Comparison of ENCODE assay signal across 8 cellular contexts in genomic region chr12:51922762-51923505, GRCh38. TPM values are rescaled to one million over a fixed set of nuclear protein-coding genes. Genes with fewer than 3 reads are reported as not detected.
A peak's percentile ranks its signal among the peaks of the same experiment; 100 is the strongest.
DNase-seq lines count a peak whose midpoint lies in the region; ATAC-seq, FAIRE-seq and TF ChIP-seq lines count a peak whose summit lies in the region.

No MANE protein-coding gene starts in this region.

- ATAC-seq in GM23338, result peak; percentile 27
- peak; percentile 52 to 60 for ATAC-seq in right cardiac atrium
- ATAC-seq in HG02938 (IDR thresholded peaks at IDR 0.05; ENCODE audit: unreplicated experiment), result no peak
- no peak for ATAC-seq in HG03097 (IDR thresholded peaks at IDR 0.05; ENCODE audit: low FRiP score, unreplicated experiment)

- 50% methylated on average over 16 of the region's 16 CpGs for WGBS in right cardiac atrium
- WGBS in spleen, 5 donors, result 32 to 51% (median 46%) methylated on average over 10 to 16 of the region's 16 CpGs

- H2AFZ ChIP-seq in GM23338, result peak overlapping the region; percentile 99

- H3K36me3 ChIP-seq in GM23338 (ENCODE audit: insufficient read depth), result no peaks in the 10 kb centered on the region; the same call in 1 of the 2 replicates
- H3K36me3 ChIP-seq in adipocyte (ENCODE audit: control insufficient read depth, insufficient read depth, low read length, severe bottlenecking), result peaks cover 25% of the 10 kb centered on the region
- H3K36me3 ChIP-seq in spleen, result peaks cover 0 to 27% (median 3%) of the 10 kb centered on the region in 6 donors

- no peak for TF ChIP-seq POLR2A in spleen (IDR thresholded peaks at IDR 0.05)

- H3K4me1 ChIP-seq in GM23338 (ENCODE audit: insufficient read depth) (peaks cover 9% of the 10 kb centered on the region; the same call in 1 of the 2 replicates), adipocyte (ENCODE audit: control insufficient read depth, insufficient read depth, low read length) (peaks cover 36% of the 10 kb centered on the region), right cardiac atrium (ENCODE audit: control insufficient read depth, insufficient read depth, low read length) (peaks cover 18% of the 10 kb centered on the region), spleen (peaks cover 19 to 63% (median 49%) of the 10 kb centered on the region in 6 donors)

- no peaks in the 10 kb centered on the region for H3F3A ChIP-seq in GM23338 (replicated peaks; ENCODE audit: low read depth)

- H3K4me2 ChIP-seq in GM23338, result peak overlapping the region; percentile 76

- H3K9me3 Mint-ChIP-seq in GM23338, result no peaks in the 10 kb centered on the region

- no peak overlapping the region for H3K27ac Mint-ChIP-seq in GM23338

- H4K20me1 ChIP-seq in GM23338 (replicated peaks; ENCODE audit: insufficient read depth), result no peaks in the 10 kb centered on the region

- H3K9ac ChIP-seq in adipocyte (ENCODE audit: low read length), result peak overlapping the region; percentile 85

- TF ChIP-seq CTCF in GM23338 (conservative IDR thresholded peaks at IDR 0.05; ENCODE audit: low read depth in 2 of 2) (no peak), spleen (IDR thresholded peaks at IDR 0.05 in 8 of 11, conservative IDR thresholded peaks at IDR 0.05 in 3 of 11) (peak in 1 of 11 experiments; percentile 2)

- DNase-seq in GM23338 (ENCODE audit: low spot score), result peak; percentile 26
- DNase-seq in adipocyte (ENCODE audit: low read depth), result peak; percentile 57
- DNase-seq in right cardiac atrium, result peak; percentile 66 to 83 (median 72)
- DNase-seq in spleen, result no peak
- DNase-seq in urothelium cell line (ENCODE audit: low spot score), result no peak
- no peak for DNase-seq in NCI-H2081 (lab: John Stamatoyannopoulos, UW)

- peak overlapping the region; percentile 47 for H3K4me3 ChIP-seq in GM23338
- H3K4me3 ChIP-seq in adipocyte (ENCODE audit: low read length), result peak overlapping the region; percentile 67
- no peak overlapping the region for H3K4me3 ChIP-seq in right cardiac atrium (ENCODE audit: low read length)
- H3K4me3 ChIP-seq in spleen, result peak overlapping the region in 3 of 8 donors; percentile 3 to 45 (median 14)

- H3K36me3 Mint-ChIP-seq in GM23338 (ENCODE audit: low read depth), result no peaks in the 10 kb centered on the region

- H3K4me3 Mint-ChIP-seq in GM23338, result peak overlapping the region; percentile 58; the same call in 2 of the 3 replicates

- no peak overlapping the region for H3K27ac ChIP-seq in GM23338 (ENCODE audit: low read depth)
- peak overlapping the region; percentile 86 for H3K27ac ChIP-seq in right cardiac atrium (ENCODE audit: low read length)
- peak overlapping the region in 7 of 8 donors; percentile 69 to 83 (median 79) for H3K27ac ChIP-seq in spleen

- intact Hi-C loops in right cardiac atrium (cut with DNase I), result no loop called here
- intact Hi-C loops in spleen (cut with DNase I; ENCODE audit: low total_unique reads), result no loop called here

- peaks cover 27% of the 10 kb centered on the region for H3K4me1 Mint-ChIP-seq in GM23338

- H3K9me2 ChIP-seq in GM23338 (ENCODE audit: insufficient read depth), result no peaks in the 10 kb centered on the region

- FAIRE-seq in urothelium cell line (lab: Jason Lieb, UNC), result no peak

- no peaks in the 10 kb centered on the region for H3K9me3 ChIP-seq in adipocyte (ENCODE audit: control insufficient read depth, low read length)
- no peaks in the 10 kb centered on the region for H3K9me3 ChIP-seq in right cardiac atrium (ENCODE audit: control insufficient read depth, low read length)
- no peaks in the 10 kb centered on the region for H3K9me3 ChIP-seq in spleen

- no peaks in the 10 kb centered on the region for H3K79me2 ChIP-seq in GM23338 (replicated peaks; ENCODE audit: insufficient read depth)

- H3K27me3 Mint-ChIP-seq in GM23338 (ENCODE audit: insufficient read depth, low read depth, poor library complexity), result peaks cover 13% of the 10 kb centered on the region

- H3K27me3 ChIP-seq in GM23338 (ENCODE audit: insufficient read depth), result peaks cover 14% of the 10 kb centered on the region
- no peaks in the 10 kb centered on the region for H3K27me3 ChIP-seq in adipocyte (replicated peaks; ENCODE audit: control insufficient read depth, insufficient read depth, low read length)
- H3K27me3 ChIP-seq in right cardiac atrium (ENCODE audit: control insufficient read depth, insufficient read depth), result no peaks in the 10 kb centered on the region
- no peaks in the 10 kb centered on the region for H3K27me3 ChIP-seq in spleen (replicated peaks in 1 of 7)

TF ChIP-seq in GM23338, 12 proteins besides CTCF, POLR2A, EP300 and RAD21 (continues in another document):
- TF ChIP-seq REST (IDR thresholded peaks at IDR 0.05; ENCODE audit: unreplicated experiment) (no peak), ZNF114 (CRISPR knock-in tag; IDR thresholded peaks at IDR 0.05) (no peak), EZH2 (IDR thresholded peaks at IDR 0.05; ENCODE audit: low read depth, unreplicated experiment) (no peak), ETS1 (IDR thresholded peaks at IDR 0.05) (no peak)

RNA-seq across cellular contexts. Expression of gene ACVRL1, which starts 15.6 kb away (rescaled TPM):
- 0.28 and 0.62 TPM in 2 replicates for total RNA-seq in GM23338 (2014; rRNA removed; shearing (Covaris generic))
- polyA plus RNA-seq in GM23338 (2016; fragmentation: Nextera tagmentation; extraction: Ambion mirVana), result 0.23 TPM in 1 of 2 replicates, not detected in the other
- 10 to 100 TPM; 19.8 to 38.8 (median 28.7) TPM for total RNA-seq in right cardiac atrium
- 18.7 TPM for polyA plus RNA-seq in right cardiac atrium
- total RNA-seq in spleen, result 100 to 1,000 TPM in 2 of 7 donors, 10 to 100 TPM in 5; 58.6 to 109 (median 92.3) TPM
- 10 to 100 TPM; 12.5 to 21.0 (median 13.5) TPM for polyA plus RNA-seq in spleen

RNA-seq across cellular contexts. Expression of gene ACVR1B, which starts 28.6 kb away (rescaled TPM):
- total RNA-seq in GM23338 (2014; rRNA removed; shearing (Covaris generic)), result 7.5 and 7.8 TPM in 2 replicates
- 2.4 and 2.6 TPM in 2 replicates for polyA plus RNA-seq in GM23338 (2016; fragmentation: Nextera tagmentation; extraction: Ambion mirVana)
- 10 to 100 TPM; 14.6 to 19.4 (median 16.3) TPM for total RNA-seq in right cardiac atrium
- 15.2 TPM for polyA plus RNA-seq in right cardiac atrium
- total RNA-seq in spleen, result 10 to 100 TPM; 15.7 to 27.6 (median 23.5) TPM
- 1 to 10 TPM; 2.8 to 7.4 (median 2.8) TPM for polyA plus RNA-seq in spleen

RNA-seq across cellular contexts. Expression of gene ANKRD33, which starts 35.0 kb away (rescaled TPM):
- 0.27 and 1.7 TPM in 2 replicates for total RNA-seq in GM23338 (2014; rRNA removed; shearing (Covaris generic))
- polyA plus RNA-seq in GM23338 (2016; fragmentation: Nextera tagmentation; extraction: Ambion mirVana), result 0.27 and 0.42 TPM in 2 replicates
- total RNA-seq in right cardiac atrium, result not detected
- not detected for polyA plus RNA-seq in right cardiac atrium
- total RNA-seq in spleen, result not detected
- not detected for polyA plus RNA-seq in spleen

Comparison
In these comparisons a context has a peak if more than half of its experiments do, and no peak if none do; other contexts are left out.
1. ATAC-seq: peak in GM23338 (single experiment) and right cardiac atrium (2 of 2); none in HG02938 (single experiment) and HG03097 (single experiment).
2. DNase-seq: peak in GM23338 (single experiment), adipocyte (single experiment) and right cardiac atrium (3 of 3); none in spleen (single experiment), urothelium cell line (single experiment) and NCI-H2081 (0 of 2).
3. RNA of gene ACVRL1, which starts 15.6 kb away (total RNA-seq): 58.6 to 109 TPM in spleen and 19.8 to 38.8 TPM in right cardiac atrium; 0.28 to 0.62 TPM in GM23338; every median in the first group is over 10 times any median in the second.